In genomic region chrX:48927736-48928382, GRCh38 we compare ENCODE assay signal across 26 cellular contexts. TPM values are rescaled to one million over a fixed set of nuclear protein-coding genes. Genes with fewer than 3 reads are reported as not detected.
DNase-seq lines count a peak whose midpoint lies in the region; ATAC-seq and TF ChIP-seq lines count a peak whose summit lies in the region.
"Had no signal": no experiment of that assay in that cellular context is flagged by ENCODE, and none has a peak within 500 bp of the region (broad histone marks: within the 10 kb centered on the region; RNA-seq: fewer than 3 reads in every experiment).

No MANE protein-coding gene starts in this region.

- DNase-seq in activated naive CD8-positive, alpha-beta T cell treated with anti-CD3 and anti-CD28 coated beads, Interleukin-2, amount 50 U/mL, for 24 hours = no peak
- DNase-seq in RPMI8226 = peak; percentile 20
- DNase-seq in iPS DF 19.7 (ENCODE audit: low read depth, low spot score) = peak; percentile 87
- DNase-seq in stimulated activated naive B cell treated with anti-CD40 and anti-IgM and Interleukin-4, amounts not matched to agents 10 μg/mL and 1 μg/mL and 100 μg/mL, for 72 hours = no peak
- DNase-seq in natural killer cell = no peak
- DNase-seq in PC-9 = no peak
- no peak for DNase-seq in inferior parietal cortex (ENCODE audit: extremely low spot score)
- DNase-seq: activated CD4-positive, alpha-beta T cell treated with anti-CD3 and anti-CD28 coated beads for 1 hour; activated effector memory CD4-positive, alpha-beta T cell treated with anti-CD3 and anti-CD28 coated beads, Interleukin-2, amount 50 U/mL, for 16 hours; adrenal gland; AML-193; CD8-positive, alpha-beta memory T cell; cerebellar nuclear complex; DMS153; NCI-H1694 treated with DMSO at 0.1 percent for 48 hours; NCI-H526 treated with DMSO at 0.1 percent for 48 hours; right cardiac atrium; stimulated activated CD4-positive, alpha-beta T cell treated with anti-CD3 and anti-CD28 coated beads, Interleukin-2, amount 100 ng/mL, for 24 hours; trophoblast cell had no signal

- no peak overlapping the region for H3K4me3 Mint-ChIP-seq in activated naive CD8-positive, alpha-beta T cell
- no peak overlapping the region for H3K4me3 Mint-ChIP-seq in activated naive CD8-positive, alpha-beta T cell treated with anti-CD3 and anti-CD28 coated beads, Interleukin-2, amount 50 U/mL, for 24 hours
- H3K4me3 Mint-ChIP-seq in stimulated activated naive B cell treated with anti-CD40 and anti-IgM and Interleukin-4, amounts not matched to agents 10 μg/mL and 1 μg/mL and 100 μg/mL, for 72 hours = no peak overlapping the region
- no peak overlapping the region for H3K4me3 Mint-ChIP-seq in natural killer cell
- H3K4me3 Mint-ChIP-seq: brain; CD8-positive, alpha-beta memory T cell; neural crest cell; T-helper 1 cell treated with Interleukin-12 subunit alpha and Interleukin-12 subunit beta and Interleukin-4 antibody, amounts not matched to agents 30 μg/mL and 1 μg/mL, for 36 hours had no signal

- H3K27me3 ChIP-seq in PC-9 (ENCODE audit: insufficient read depth, low read depth) = no peaks in the 10 kb centered on the region
- H3K27me3 ChIP-seq: adrenal gland, SJSA1 had no signal

- TF ChIP-seq CTCF in natural killer cell (IDR thresholded peaks at IDR 0.05) = no peak
- no peak for TF ChIP-seq CTCF in PC-9 (conservative IDR thresholded peaks at IDR 0.05)

- no peaks in the 10 kb centered on the region for H3K27me3 Mint-ChIP-seq in activated naive CD8-positive, alpha-beta T cell
- H3K27me3 Mint-ChIP-seq in activated naive CD8-positive, alpha-beta T cell treated with anti-CD3 and anti-CD28 coated beads, Interleukin-2, amount 50 U/mL, for 24 hours = no peaks in the 10 kb centered on the region
- peaks cover 0 to under 1% of the 10 kb centered on the region in 2 donors for H3K27me3 Mint-ChIP-seq in stimulated activated naive B cell treated with anti-CD40 and anti-IgM and Interleukin-4, amounts not matched to agents 10 μg/mL and 1 μg/mL and 100 μg/mL, for 72 hours
- no peaks in the 10 kb centered on the region for H3K27me3 Mint-ChIP-seq in natural killer cell (ENCODE audit: low read depth in 2 of 2)
- H3K27me3 Mint-ChIP-seq: brain had no signal

- no peaks in the 10 kb centered on the region for H3K9me3 Mint-ChIP-seq in activated naive CD8-positive, alpha-beta T cell (ENCODE audit: low read depth)
- H3K9me3 Mint-ChIP-seq in activated naive CD8-positive, alpha-beta T cell treated with anti-CD3 and anti-CD28 coated beads, Interleukin-2, amount 50 U/mL, for 24 hours = no peaks in the 10 kb centered on the region
- no peaks in the 10 kb centered on the region for H3K9me3 Mint-ChIP-seq in stimulated activated naive B cell treated with anti-CD40 and anti-IgM and Interleukin-4, amounts not matched to agents 10 μg/mL and 1 μg/mL and 100 μg/mL, for 72 hours
- H3K9me3 Mint-ChIP-seq in natural killer cell = no peaks in the 10 kb centered on the region
- H3K9me3 Mint-ChIP-seq: CD8-positive, alpha-beta memory T cell; T-helper 1 cell treated with Interleukin-12 subunit alpha and Interleukin-12 subunit beta and Interleukin-4 antibody, amounts not matched to agents 30 μg/mL and 1 μg/mL, for 36 hours had no signal

- H3K36me3 Mint-ChIP-seq in activated naive CD8-positive, alpha-beta T cell = peaks cover 6% of the 10 kb centered on the region
- H3K36me3 Mint-ChIP-seq in activated naive CD8-positive, alpha-beta T cell treated with anti-CD3 and anti-CD28 coated beads, Interleukin-2, amount 50 U/mL, for 24 hours (ENCODE audit: low read depth) = peaks cover 31% of the 10 kb centered on the region
- peaks cover 16 to 25% of the 10 kb centered on the region in 2 donors for H3K36me3 Mint-ChIP-seq in stimulated activated naive B cell treated with anti-CD40 and anti-IgM and Interleukin-4, amounts not matched to agents 10 μg/mL and 1 μg/mL and 100 μg/mL, for 72 hours
- H3K36me3 Mint-ChIP-seq in natural killer cell = no peaks in the 10 kb centered on the region

- no peaks in the 10 kb centered on the region for H4K20me1 ChIP-seq in PC-9 (ENCODE audit: insufficient read depth)

- H3K4me2 ChIP-seq in PC-9 = no peak overlapping the region

- POLR2A ChIA-PET in PC-9 (lab: Charles Lee; ENCODE audit: unreplicated experiment) = no interaction called here

- H3K4me1 Mint-ChIP-seq in activated naive CD8-positive, alpha-beta T cell (ENCODE audit: low read depth) = peaks cover 27% of the 10 kb centered on the region
- peaks cover 30% of the 10 kb centered on the region for H3K4me1 Mint-ChIP-seq in activated naive CD8-positive, alpha-beta T cell treated with anti-CD3 and anti-CD28 coated beads, Interleukin-2, amount 50 U/mL, for 24 hours
- peaks cover 23 to 24% of the 10 kb centered on the region in 2 donors for H3K4me1 Mint-ChIP-seq in stimulated activated naive B cell treated with anti-CD40 and anti-IgM and Interleukin-4, amounts not matched to agents 10 μg/mL and 1 μg/mL and 100 μg/mL, for 72 hours
- peaks cover 9 to 12% of the 10 kb centered on the region in 2 donors for H3K4me1 Mint-ChIP-seq in natural killer cell
- H3K4me1 Mint-ChIP-seq: brain had no signal

- no peaks in the 10 kb centered on the region for H3F3A ChIP-seq in PC-9 (ENCODE audit: insufficient read depth, low read depth)

- H3K27ac ChIP-seq in PC-9 = no peak overlapping the region
- H3K27ac ChIP-seq: adrenal gland, HL-60, SJSA1 had no signal

- intact Hi-C loops in natural killer cell (cut with micrococcal nuclease) = no loop called here
- intact Hi-C loops in PC-9 (cut with micrococcal nuclease; ENCODE audit: unreplicated experiment) = no loop called here

- H3K4me1 ChIP-seq in PC-9 (replicated peaks; ENCODE audit: insufficient read depth) = no peaks in the 10 kb centered on the region
- H3K4me1 ChIP-seq: adrenal gland, SJSA1 had no signal

- no peaks in the 10 kb centered on the region for H3K9me2 ChIP-seq in PC-9 (ENCODE audit: insufficient read depth)

- peak overlapping the region; percentile 50 for H3K27ac Mint-ChIP-seq in activated naive CD8-positive, alpha-beta T cell
- H3K27ac Mint-ChIP-seq in activated naive CD8-positive, alpha-beta T cell treated with anti-CD3 and anti-CD28 coated beads, Interleukin-2, amount 50 U/mL, for 24 hours = no peak overlapping the region
- peak overlapping the region; percentile 59 for H3K27ac Mint-ChIP-seq in stimulated activated naive B cell treated with anti-CD40 and anti-IgM and Interleukin-4, amounts not matched to agents 10 μg/mL and 1 μg/mL and 100 μg/mL, for 72 hours
- H3K27ac Mint-ChIP-seq in natural killer cell = no peak overlapping the region
- H3K27ac Mint-ChIP-seq: T-helper 1 cell treated with Interleukin-12 subunit alpha and Interleukin-12 subunit beta and Interleukin-4 antibody, amounts not matched to agents 30 μg/mL and 1 μg/mL, for 36 hours had no signal

- BruUV-seq in PC-9 (replicated peaks; lab: Mats Ljungman, UMichigan) = no TSS peak

- H3K36me3 ChIP-seq in PC-9 (ENCODE audit: low read depth) = no peaks in the 10 kb centered on the region

- H3K79me2 ChIP-seq in PC-9 (ENCODE audit: low read depth) = no peaks in the 10 kb centered on the region

- no peaks in the 10 kb centered on the region for H3K9me3 ChIP-seq in PC-9 (ENCODE audit: insufficient read depth, low read depth)
- H3K9me3 ChIP-seq: adrenal gland, SJSA1 had no signal

- ATAC-seq in activated naive CD8-positive, alpha-beta T cell treated with anti-CD3 and anti-CD28 coated beads, Interleukin-2, amount 50 U/mL, for 24 hours = no peak
- ATAC-seq in stimulated activated naive B cell treated with anti-CD40 and anti-IgM and Interleukin-4, amounts not matched to agents 10 μg/mL and 1 μg/mL and 100 μg/mL, for 72 hours (replicated peaks) = no peak
- no peak for ATAC-seq in natural killer cell
- ATAC-seq: right cardiac atrium had no signal

- H2AFZ ChIP-seq in PC-9 = no peak overlapping the region

- H3K4me3 ChIP-seq in PC-9 = no peak overlapping the region
- H3K4me3 ChIP-seq: adrenal gland, lung, SJSA1 had no signal

- CTCF ChIA-PET in PC-9 (lab: Charles Lee) = no interaction called here

RNA-seq across cellular contexts. Expression of gene PIM2, which starts 9.0 kb away (rescaled TPM):
- 100 to 1,000 TPM; 134 to 173 (median 150) TPM for total RNA-seq in natural killer cell
- total RNA-seq in PC-9 (2021) = 3.6 and 4.4 TPM in 2 replicates

RNA-seq across cellular contexts. Expression of gene SLC35A2, which starts 16.4 kb away (rescaled TPM):
- total RNA-seq in natural killer cell (10 to 100 TPM; 16.5 to 30.1 (median 18.3) TPM), PC-9 (2021) (24.1 and 29.6 TPM in 2 replicates)

RNA-seq across cellular contexts. Expression of gene OTUD5, which starts 29.5 kb away (rescaled TPM):
- total RNA-seq in natural killer cell (100 to 1,000 TPM in 1 of 3 donors, 10 to 100 TPM in 2; 92.2 to 106 (median 92.5) TPM), PC-9 (2021) (34.6 and 37.1 TPM in 2 replicates)

RNA-seq across cellular contexts. Expression of gene PQBP1, which starts 30.1 kb away (rescaled TPM):
- 10 to 100 TPM; 57.2 to 62.0 (median 59.1) TPM for total RNA-seq in natural killer cell
- total RNA-seq in PC-9 (2021) = 36.4 and 39.4 TPM in 2 replicates

RNA-seq across cellular contexts. Expression of gene TIMM17B, which starts 30.3 kb away (rescaled TPM):
- 10 to 100 TPM; 40.3 to 45.6 (median 44.5) TPM for total RNA-seq in natural killer cell
- total RNA-seq in PC-9 (2021) = 44.9 and 54.1 TPM in 2 replicates

Comparison
In these comparisons a context has a peak if more than half of its experiments do, and no peak if none do; other contexts are left out.
1. H3K27ac Mint-ChIP-seq: peak in activated naive CD8-positive, alpha-beta T cell (single experiment) and stimulated activated naive B cell treated with anti-CD40 and anti-IgM and Interleukin-4, amounts not matched to agents 10 μg/mL and 1 μg/mL and 100 μg/mL, for 72 hours (single experiment); none in activated naive CD8-positive, alpha-beta T cell treated with anti-CD3 and anti-CD28 coated beads, Interleukin-2, amount 50 U/mL, for 24 hours (single experiment) and natural killer cell (0 of 2).
2. DNase-seq: peak in RPMI8226 (single experiment) and iPS DF 19.7 (single experiment); none in activated naive CD8-positive, alpha-beta T cell treated with anti-CD3 and anti-CD28 coated beads, Interleukin-2, amount 50 U/mL, for 24 hours (single experiment), stimulated activated naive B cell treated with anti-CD40 and anti-IgM and Interleukin-4, amounts not matched to agents 10 μg/mL and 1 μg/mL and 100 μg/mL, for 72 hours (single experiment), natural killer cell (single experiment), PC-9 (0 of 2) and inferior parietal cortex (single experiment).
3. RNA of gene PIM2, which starts 9.0 kb away (total RNA-seq): 134 to 173 TPM in natural killer cell; 3.6 to 4.4 TPM in PC-9; every median in the first group is over 10 times any median in the second.